In the genomic region with DNA sequence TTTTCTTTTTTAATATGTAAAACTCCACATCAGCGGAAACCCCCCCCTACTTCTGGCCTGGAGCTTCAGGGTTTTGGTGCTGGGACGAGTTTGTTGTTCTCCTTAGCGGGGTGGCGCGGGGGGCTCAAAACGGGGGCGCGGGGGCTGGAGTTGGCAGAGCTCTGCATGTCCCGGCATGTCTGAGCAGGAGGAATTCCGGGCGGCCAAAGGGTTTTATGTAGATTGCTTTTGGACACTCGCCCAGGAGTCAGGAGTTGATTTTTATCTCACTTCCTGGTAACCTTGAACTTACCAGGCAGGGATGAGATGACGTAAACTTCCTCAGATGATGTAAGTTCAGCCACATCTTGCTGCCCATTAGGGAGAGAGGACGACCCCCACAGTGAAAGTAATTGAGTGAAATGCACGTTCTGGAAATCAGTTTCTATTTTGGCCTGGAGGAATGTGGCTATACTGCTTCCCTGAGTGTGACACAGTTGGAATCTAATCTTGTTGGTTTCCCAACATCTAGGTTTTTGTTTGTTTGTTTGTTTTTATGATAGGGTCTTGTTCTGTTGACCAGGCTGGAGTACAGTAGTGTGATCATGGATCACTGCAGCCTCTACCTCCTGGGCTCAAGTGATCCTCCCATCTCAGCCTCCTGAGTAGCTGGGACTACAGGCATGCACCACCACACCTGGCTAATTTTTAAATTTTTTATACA, we compare ENCODE assay signal across 9 cellular contexts. TPM values are rescaled to one million over a fixed set of nuclear protein-coding genes. Genes with fewer than 3 reads are reported as not detected.
DNase-seq lines count a peak whose midpoint lies in the region; ATAC-seq and TF ChIP-seq lines count a peak whose summit lies in the region.
"Had no signal": no experiment of that assay in that cellular context is flagged by ENCODE, and none has a peak within 500 bp of the region (broad histone marks: within the 10 kb centered on the region; RNA-seq: fewer than 3 reads in every experiment).

No MANE protein-coding gene starts in this region.

- H3K9ac ChIP-seq in BLaER1 (peak overlapping the region; percentile 48; the same call in 1 of the 2 replicates), mucosa of rectum (ENCODE audit: low read depth in 1 of 2, low read length in 2 of 2) (peak overlapping the region; percentile 75 to 85)

- TF ChIP-seq CTCF in epithelial cell of esophagus (IDR thresholded peaks at IDR 0.05; ENCODE audit: insufficient read depth, low read depth, low read length, missing control alignments), result no peak

- H3K27me3 ChIP-seq in BLaER1, result no peaks in the 10 kb centered on the region
- H3K27me3 ChIP-seq in mucosa of rectum (ENCODE audit: control insufficient read depth in 2 of 2, insufficient read depth in 2 of 2, low read length in 2 of 2), result no peaks in the 10 kb centered on the region

- DNase-seq in HT1080 (ENCODE audit: low read depth), result peak; percentile 96
- DNase-seq in SHP77 (lab: John Stamatoyannopoulos, UW), result peak; percentile 77 to 91
- DNase-seq in epithelial cell of esophagus (ENCODE audit: low read depth), result peak; percentile 94

- ATAC-seq in HG03039 (IDR thresholded peaks at IDR 0.05; ENCODE audit: unreplicated experiment), result no peak
- no peak for ATAC-seq in GM21723 (IDR thresholded peaks at IDR 0.05; ENCODE audit: unreplicated experiment)
- ATAC-seq in GM18498 (IDR thresholded peaks at IDR 0.05; ENCODE audit: unreplicated experiment), result no peak

- H3K9me3 ChIP-seq in BLaER1 (peaks cover 12% of the 10 kb centered on the region), mucosa of rectum (ENCODE audit: control insufficient read depth in 2 of 2, low read length in 2 of 2) (no peaks in the 10 kb centered on the region)

- H3K4me1 ChIP-seq in BLaER1, result peaks cover 26% of the 10 kb centered on the region
- peaks cover 12 to 19% of the 10 kb centered on the region in 2 donors for H3K4me1 ChIP-seq in mucosa of rectum (ENCODE audit: control insufficient read depth in 2 of 2, insufficient read depth in 2 of 2, low read length in 2 of 2)

- H3K4me3 ChIP-seq in BLaER1, result no peak overlapping the region
- no peak overlapping the region for H3K4me3 ChIP-seq in epithelial cell of esophagus (ENCODE audit: low read length)
- H3K4me3 ChIP-seq in mucosa of rectum (ENCODE audit: low read length in 2 of 2), result peak overlapping the region; percentile 4 to 26

- H3K36me3 ChIP-seq in BLaER1, result peaks cover 32% of the 10 kb centered on the region; the same call in 1 of the 2 replicates
- peaks cover 13 to 17% of the 10 kb centered on the region in 2 donors for H3K36me3 ChIP-seq in mucosa of rectum (ENCODE audit: control insufficient read depth in 2 of 2, insufficient read depth in 2 of 2, low read length in 2 of 2)

- no peaks in the 10 kb centered on the region for H4K20me1 ChIP-seq in BLaER1

- H3K27ac ChIP-seq in BLaER1 (peak overlapping the region; percentile 71), mucosa of rectum (ENCODE audit: low read depth in 2 of 2, low read length in 2 of 2) (peak overlapping the region; percentile 88 to 93)

- peak overlapping the region; percentile 61 for H3K4me2 ChIP-seq in BLaER1

RNA-seq across cellular contexts. Expression of gene GDF15, which starts 21.0 kb away (rescaled TPM):
- 97.3 and 120 TPM in 2 replicates for total RNA-seq in HT1080 (2014; rRNA removed; shearing (Covaris generic))
- polyA plus RNA-seq in HT1080 (2015; cell fraction: cytosol; rRNA removed), result 870 and 872 TPM in 2 replicates
- 1,277 and 1,293 TPM in 2 replicates for polyA plus RNA-seq in HT1080 (2015; cell fraction: nucleus; rRNA removed)
- polyA plus RNA-seq: neural cell had no signal

RNA-seq across cellular contexts. Expression of gene PGPEP1, which starts 24.6 kb away (rescaled TPM):
- total RNA-seq in HT1080 (2014; rRNA removed; shearing (Covaris generic)), result 9.1 and 20.9 TPM in 2 replicates
- 8.5 and 9.1 TPM in 2 replicates for polyA plus RNA-seq in HT1080 (2015; cell fraction: cytosol; rRNA removed)
- polyA plus RNA-seq in HT1080 (2015; cell fraction: nucleus; rRNA removed), result 19.4 and 21.4 TPM in 2 replicates

RNA-seq across cellular contexts. Expression of gene LRRC25, which starts 32.4 kb away (rescaled TPM):
- not detected in 2 replicates for total RNA-seq in HT1080 (2014; rRNA removed; shearing (Covaris generic))
- not detected in 2 replicates for polyA plus RNA-seq in HT1080 (2015; cell fraction: cytosol; rRNA removed)
- polyA plus RNA-seq in HT1080 (2015; cell fraction: nucleus; rRNA removed), result 0.08 TPM in 1 of 2 replicates, not detected in the other
- polyA plus RNA-seq: neural cell had no signal

RNA-seq across cellular contexts. Expression of gene LSM4, which starts 42.1 kb away (rescaled TPM):
- total RNA-seq in HT1080 (2014; rRNA removed; shearing (Covaris generic)), result 456 and 535 TPM in 2 replicates
- 296 and 419 TPM in 2 replicates for polyA plus RNA-seq in HT1080 (2015; cell fraction: cytosol; rRNA removed)
- polyA plus RNA-seq in HT1080 (2015; cell fraction: nucleus; rRNA removed), result 97.6 and 115 TPM in 2 replicates

RNA-seq across cellular contexts. Expression of gene SSBP4, which starts 54.2 kb away (rescaled TPM):
- 108 and 118 TPM in 2 replicates for total RNA-seq in HT1080 (2014; rRNA removed; shearing (Covaris generic))
- 82.4 and 88.1 TPM in 2 replicates for polyA plus RNA-seq in HT1080 (2015; cell fraction: cytosol; rRNA removed)
- polyA plus RNA-seq in HT1080 (2015; cell fraction: nucleus; rRNA removed), result 106 and 112 TPM in 2 replicates

Comparison
In these comparisons a context has a peak if more than half of its experiments do, and no peak if none do; other contexts are left out.
1. H3K4me3 ChIP-seq: peak in mucosa of rectum (2 of 2); none in BLaER1 (single experiment) and epithelial cell of esophagus (single experiment).
2. Peak in every context shown above with its lines, with median percentiles within 50 percentile points of each other: DNase-seq.